Comparison of ENCODE assay signal across 14 cellular contexts in the genomic region with DNA sequence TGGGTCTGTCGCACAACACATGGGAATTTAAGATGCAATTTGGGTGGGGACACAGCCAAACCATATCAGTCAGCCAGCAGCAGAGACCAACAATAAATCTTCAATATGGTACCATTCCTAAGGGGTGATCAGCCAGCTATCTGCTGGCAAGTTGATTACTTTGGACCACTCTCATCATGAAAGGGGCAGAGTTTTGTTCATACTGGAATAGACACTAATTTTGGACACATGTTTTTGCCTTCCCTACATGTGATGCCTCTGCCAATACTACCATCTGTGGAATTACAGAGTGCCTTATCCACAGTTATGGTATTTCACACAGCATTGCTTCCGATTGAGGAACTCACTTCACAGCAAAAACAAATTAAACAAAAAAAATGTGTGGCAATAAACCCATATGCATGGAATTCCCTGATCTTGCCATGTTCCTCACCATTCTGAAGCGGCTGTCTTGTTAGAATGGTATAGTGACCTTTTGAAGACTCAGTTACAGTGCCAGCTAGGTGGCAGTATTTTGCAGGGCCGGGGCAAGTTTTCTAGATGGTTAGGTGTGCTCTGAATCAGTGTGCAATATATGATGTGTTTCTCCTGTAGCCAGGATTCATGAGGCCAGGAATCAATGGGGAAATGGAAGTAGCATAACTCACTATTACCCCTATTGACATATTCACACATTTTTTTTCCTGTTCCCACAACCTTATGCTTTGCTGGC.
DNase-seq lines count a peak whose midpoint lies in the region; FAIRE-seq and TF ChIP-seq lines count a peak whose summit lies in the region.
"Had no signal": no experiment of that assay in that cellular context is flagged by ENCODE, and none has a peak within 500 bp of the region (broad histone marks: within the 10 kb centered on the region; RNA-seq: fewer than 3 reads in every experiment).

No MANE protein-coding gene starts in this region.

- no peaks in the 10 kb centered on the region for H3K79me2 ChIP-seq in PC-9 (ENCODE audit: low read depth)

- no peaks in the 10 kb centered on the region for H3K9me3 ChIP-seq in PC-9 (ENCODE audit: insufficient read depth, low read depth)
- H3K9me3 ChIP-seq in liver (ENCODE audit: control insufficient read depth in 4 of 4, low read length in 3 of 4) = peaks cover 0 to 4% (median 0%) of the 10 kb centered on the region in 4 donors

- H3K27me3 ChIP-seq in PC-9 (ENCODE audit: insufficient read depth, low read depth) = no peaks in the 10 kb centered on the region
- H3K27me3 ChIP-seq in liver (ENCODE audit: control insufficient read depth in 4 of 4, insufficient read depth in 4 of 4, low read length in 3 of 4) = no peaks in the 10 kb centered on the region

- H3K4me1 ChIP-seq in PC-9 (replicated peaks; ENCODE audit: insufficient read depth) (no peaks in the 10 kb centered on the region), liver (ENCODE audit: control insufficient read depth in 4 of 4, insufficient read depth in 4 of 4, low read length in 3 of 4) (no peaks in the 10 kb centered on the region)
- H3K4me1 ChIP-seq: gastroesophageal sphincter had no signal

- BruUV-seq in PC-9 (replicated peaks; lab: Mats Ljungman, UMichigan) = no TSS peak

- no peak overlapping the region for H2AFZ ChIP-seq in PC-9

- POLR2A ChIA-PET in PC-9 (lab: Charles Lee; ENCODE audit: unreplicated experiment) = no interaction called here

- H3K4me3 ChIP-seq in HFF-Myc (replicated peaks; ENCODE audit: low read depth, low read length) (no peak overlapping the region), PC-9 (no peak overlapping the region), liver (ENCODE audit: low read depth in 1 of 3, low read length in 3 of 3) (no peak overlapping the region)
- H3K4me3 ChIP-seq: gastroesophageal sphincter had no signal

- H3K4me2 ChIP-seq in PC-9 = no peak overlapping the region

- no peak overlapping the region for H3K9ac ChIP-seq in liver (ENCODE audit: low read depth in 1 of 2, low read length in 2 of 2)

- no peaks in the 10 kb centered on the region for H3K9me2 ChIP-seq in PC-9 (ENCODE audit: insufficient read depth)

- peak; percentile 40 for DNase-seq in DMS53 treated with DMSO at 0.1 percent for 48 hours (lab: John Stamatoyannopoulos, UW; ENCODE audit: unreplicated experiment)
- DNase-seq in HFF-Myc (ENCODE audit: extremely low read depth, low read depth) = no peak
- no peak for DNase-seq in PC-9
- no peak for DNase-seq in T1000 (lab: John Stamatoyannopoulos, UW)
- no peak for DNase-seq in NCI-H2029 treated with DMSO at 0.1 percent for 48 hours (lab: John Stamatoyannopoulos, UW)
- no peak for DNase-seq in RCC 7860 (ENCODE audit: low spot score)
- DNase-seq: activated CD4-positive, alpha-beta T cell treated with anti-CD3 and anti-CD28 coated beads, Interleukin-2, amount 10 ng/mL, durations not matched to agents 24 days and 14 days; activated T-cell treated with anti-CD3 and anti-CD28 coated beads, Interleukin-2, amount 50 U/mL, for 72 hours; CD8-positive, alpha-beta memory T cell; kidney glomerular epithelial cell; natural killer cell; NCI-H1417 treated with DMSO at 0.1 percent for 48 hours had no signal

- H3F3A ChIP-seq in PC-9 (ENCODE audit: insufficient read depth, low read depth) = no peaks in the 10 kb centered on the region

- TF ChIP-seq CTCF in HFF-Myc (IDR thresholded peaks at IDR 0.05; ENCODE audit: low read depth, low read length, missing control alignments) (peak; percentile 23), PC-9 (conservative IDR thresholded peaks at IDR 0.05) (peak; percentile 44), liver (IDR thresholded peaks at IDR 0.05; ENCODE audit: low read depth, low read length, missing input control) (peak; percentile 29)

- FAIRE-seq in RCC 7860 (lab: Jason Lieb, UNC) = no peak

- intact Hi-C loops in PC-9 (cut with micrococcal nuclease; ENCODE audit: unreplicated experiment) = no loop called here

- TF ChIP-seq RAD21 in liver (IDR thresholded peaks at IDR 0.05) = peak; percentile 64 to 82

- H4K20me1 ChIP-seq in PC-9 (ENCODE audit: insufficient read depth) = no peaks in the 10 kb centered on the region

- CTCF ChIA-PET in PC-9 (lab: Charles Lee) = no interaction called here

- H3K27ac ChIP-seq in PC-9 = no peak overlapping the region
- no peak overlapping the region for H3K27ac ChIP-seq in liver (ENCODE audit: low read depth in 1 of 2, low read length in 2 of 2)
- H3K27ac ChIP-seq: gastroesophageal sphincter had no signal

- H3K36me3 ChIP-seq in PC-9 (ENCODE audit: low read depth) = no peaks in the 10 kb centered on the region
- H3K36me3 ChIP-seq in liver (ENCODE audit: control insufficient read depth in 4 of 4, insufficient read depth in 3 of 4, low read depth in 1 of 4, low read length in 3 of 4) = no peaks in the 10 kb centered on the region
- H3K36me3 ChIP-seq: gastroesophageal sphincter had no signal

- 79% methylated on average over 4 of the region's 4 CpGs for WGBS in liver

TF ChIP-seq in liver, 16 proteins besides CTCF, POLR2A, EP300 and RAD21:
- TF ChIP-seq EGR1 (IDR thresholded peaks at IDR 0.05; ENCODE audit: low read depth in 2 of 2) (no peak), JUND (IDR thresholded peaks at IDR 0.05) (no peak), SP1 (IDR thresholded peaks at IDR 0.05) (no peak), YY1 (IDR thresholded peaks at IDR 0.05) (no peak), FOXA2 (IDR thresholded peaks at IDR 0.05) (no peak), TAF1 (conservative IDR thresholded peaks at IDR 0.05) (no peak), GABPA (IDR thresholded peaks at IDR 0.05 in 1 of 2, conservative IDR thresholded peaks at IDR 0.05 in 1 of 2) (no peak), HNF4A (conservative IDR thresholded peaks at IDR 0.05) (no peak)
- TF ChIP-seq, protein P1, sequence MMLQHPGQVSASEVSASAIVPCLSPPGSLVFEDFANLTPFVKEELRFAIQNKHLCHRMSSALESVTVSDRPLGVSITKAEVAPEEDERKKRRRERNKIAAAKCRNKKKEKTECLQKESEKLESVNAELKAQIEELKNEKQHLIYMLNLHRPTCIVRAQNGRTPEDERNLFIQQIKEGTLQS (IDR thresholded peaks at IDR 0.05) = no peak
- TF ChIP-seq, protein P2, sequence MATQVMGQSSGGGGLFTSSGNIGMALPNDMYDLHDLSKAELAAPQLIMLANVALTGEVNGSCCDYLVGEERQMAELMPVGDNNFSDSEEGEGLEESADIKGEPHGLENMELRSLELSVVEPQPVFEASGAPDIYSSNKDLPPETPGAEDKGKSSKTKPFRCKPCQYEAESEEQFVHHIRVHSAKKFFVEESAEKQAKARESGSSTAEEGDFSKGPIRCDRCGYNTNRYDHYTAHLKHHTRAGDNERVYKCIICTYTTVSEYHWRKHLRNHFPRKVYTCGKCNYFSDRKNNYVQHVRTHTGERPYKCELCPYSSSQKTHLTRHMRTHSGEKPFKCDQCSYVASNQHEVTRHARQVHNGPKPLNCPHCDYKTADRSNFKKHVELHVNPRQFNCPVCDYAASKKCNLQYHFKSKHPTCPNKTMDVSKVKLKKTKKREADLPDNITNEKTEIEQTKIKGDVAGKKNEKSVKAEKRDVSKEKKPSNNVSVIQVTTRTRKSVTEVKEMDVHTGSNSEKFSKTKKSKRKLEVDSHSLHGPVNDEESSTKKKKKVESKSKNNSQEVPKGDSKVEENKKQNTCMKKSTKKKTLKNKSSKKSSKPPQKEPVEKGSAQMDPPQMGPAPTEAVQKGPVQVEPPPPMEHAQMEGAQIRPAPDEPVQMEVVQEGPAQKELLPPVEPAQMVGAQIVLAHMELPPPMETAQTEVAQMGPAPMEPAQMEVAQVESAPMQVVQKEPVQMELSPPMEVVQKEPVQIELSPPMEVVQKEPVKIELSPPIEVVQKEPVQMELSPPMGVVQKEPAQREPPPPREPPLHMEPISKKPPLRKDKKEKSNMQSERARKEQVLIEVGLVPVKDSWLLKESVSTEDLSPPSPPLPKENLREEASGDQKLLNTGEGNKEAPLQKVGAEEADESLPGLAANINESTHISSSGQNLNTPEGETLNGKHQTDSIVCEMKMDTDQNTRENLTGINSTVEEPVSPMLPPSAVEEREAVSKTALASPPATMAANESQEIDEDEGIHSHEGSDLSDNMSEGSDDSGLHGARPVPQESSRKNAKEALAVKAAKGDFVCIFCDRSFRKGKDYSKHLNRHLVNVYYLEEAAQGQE (IDR thresholded peaks at IDR 0.05) = no peak
- TF ChIP-seq, protein P3, sequence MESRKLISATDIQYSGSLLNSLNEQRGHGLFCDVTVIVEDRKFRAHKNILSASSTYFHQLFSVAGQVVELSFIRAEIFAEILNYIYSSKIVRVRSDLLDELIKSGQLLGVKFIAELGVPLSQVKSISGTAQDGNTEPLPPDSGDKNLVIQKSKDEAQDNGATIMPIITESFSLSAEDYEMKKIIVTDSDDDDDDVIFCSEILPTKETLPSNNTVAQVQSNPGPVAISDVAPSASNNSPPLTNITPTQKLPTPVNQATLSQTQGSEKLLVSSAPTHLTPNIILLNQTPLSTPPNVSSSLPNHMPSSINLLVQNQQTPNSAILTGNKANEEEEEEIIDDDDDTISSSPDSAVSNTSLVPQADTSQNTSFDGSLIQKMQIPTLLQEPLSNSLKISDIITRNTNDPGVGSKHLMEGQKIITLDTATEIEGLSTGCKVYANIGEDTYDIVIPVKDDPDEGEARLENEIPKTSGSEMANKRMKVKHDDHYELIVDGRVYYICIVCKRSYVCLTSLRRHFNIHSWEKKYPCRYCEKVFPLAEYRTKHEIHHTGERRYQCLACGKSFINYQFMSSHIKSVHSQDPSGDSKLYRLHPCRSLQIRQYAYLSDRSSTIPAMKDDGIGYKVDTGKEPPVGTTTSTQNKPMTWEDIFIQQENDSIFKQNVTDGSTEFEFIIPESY (IDR thresholded peaks at IDR 0.05) = no peak
